Comparison of ENCODE assay signal across 16 cellular contexts in the genomic region with DNA sequence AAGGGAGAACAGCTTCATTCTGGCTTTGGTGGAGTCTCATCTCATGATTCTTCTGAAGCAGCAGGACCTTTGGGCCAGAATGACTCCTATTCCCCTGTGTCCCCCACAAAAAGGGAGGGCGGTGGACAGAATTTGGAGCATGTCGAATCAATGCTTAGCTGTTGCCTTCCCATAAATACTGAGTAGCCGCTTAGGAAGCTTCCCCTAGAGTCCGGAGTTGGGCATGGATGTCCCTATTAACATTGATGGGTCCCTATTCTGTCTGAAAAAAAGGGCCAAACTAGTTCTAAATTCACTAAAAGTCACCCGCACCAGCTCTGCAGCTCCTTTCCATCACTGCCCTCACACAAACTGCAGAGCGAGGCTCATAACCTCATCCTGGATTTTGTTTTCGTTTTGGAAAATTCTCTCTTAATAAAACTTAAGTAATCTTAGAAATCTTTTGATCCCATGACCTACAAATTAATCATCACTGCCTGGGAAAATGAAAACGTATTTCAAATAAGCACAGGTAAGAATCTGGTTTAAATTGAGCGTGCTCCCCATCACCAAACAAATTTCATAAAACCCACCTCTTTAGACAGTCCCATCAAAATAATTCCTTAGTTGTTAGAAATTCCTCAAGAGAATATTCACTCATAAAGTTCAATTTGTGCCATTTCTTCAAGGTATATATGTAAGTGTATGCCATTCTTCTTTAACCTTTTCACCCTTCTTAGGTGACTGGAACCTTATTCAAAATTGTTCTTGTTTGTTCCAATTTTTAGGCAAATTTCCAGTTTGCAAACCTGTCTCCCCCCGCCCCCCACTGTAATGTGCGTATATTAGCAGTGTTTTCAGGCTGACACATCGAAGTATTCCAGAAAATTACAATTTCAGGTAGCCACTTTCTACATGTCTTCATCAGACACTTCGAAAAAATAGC. TPM values are rescaled to one million over a fixed set of nuclear protein-coding genes. Genes with fewer than 3 reads are reported as not detected.
DNase-seq lines count a peak whose midpoint lies in the region; FAIRE-seq and TF ChIP-seq lines count a peak whose summit lies in the region.
"Had no signal": no experiment of that assay in that cellular context is flagged by ENCODE, and none has a peak within 500 bp of the region (broad histone marks: within the 10 kb centered on the region; RNA-seq: fewer than 3 reads in every experiment).

No MANE protein-coding gene starts in this region.

- H3K4me1 ChIP-seq in DOHH2 (ENCODE audit: control insufficient read depth, low read length) = peaks cover 25% of the 10 kb centered on the region
- peaks cover 11% of the 10 kb centered on the region for H3K4me1 ChIP-seq in Karpas-422 (ENCODE audit: low read length)
- H3K4me1 ChIP-seq in astrocyte (ENCODE audit: insufficient read depth, low read length) = no peaks in the 10 kb centered on the region
- H3K4me1 ChIP-seq: Caco-2 had no signal

- no peak overlapping the region for H3K4me3 Mint-ChIP-seq in astrocyte (ENCODE audit: unreplicated experiment)
- H3K4me3 Mint-ChIP-seq in osteocyte (ENCODE audit: unreplicated experiment) = no peak overlapping the region
- H3K4me3 Mint-ChIP-seq in activated CD4-positive, alpha-beta memory T cell treated with anti-CD3 and anti-CD28 coated beads for 36 hours = no peak overlapping the region
- H3K4me3 Mint-ChIP-seq: CD4-positive, alpha-beta T cell had no signal

- H3K4me2 ChIP-seq in DOHH2 (ENCODE audit: low read length) (peak overlapping the region; percentile 61), Karpas-422 (ENCODE audit: low read depth, low read length, poor library complexity, severe bottlenecking) (peak overlapping the region; percentile 32), astrocyte (ENCODE audit: low read length) (no peak overlapping the region)

- H4K20me1 ChIP-seq in DOHH2 (ENCODE audit: control insufficient read depth, insufficient read depth, low read depth, low read length) (no peaks in the 10 kb centered on the region), Karpas-422 (ENCODE audit: insufficient read depth, low read depth, low read length) (no peaks in the 10 kb centered on the region), astrocyte (ENCODE audit: insufficient read depth, low read length) (no peaks in the 10 kb centered on the region)

- DNase-seq in Karpas-422 = no peak
- DNase-seq in astrocyte (ENCODE audit: low read depth) = no peak
- peak; percentile 60 for DNase-seq in osteocyte (ENCODE audit: extremely low spot score, unreplicated experiment)
- DNase-seq in head of caudate nucleus = no peak
- DNase-seq in DMS53 (lab: John Stamatoyannopoulos, UW) = no peak
- no peak for DNase-seq in activated CD4-positive, alpha-beta memory T cell treated with anti-CD3 and anti-CD28 coated beads for 36 hours
- DNase-seq: AML-193; Caco-2; CD4-positive, alpha-beta T cell; DMS79; GF-D8 had no signal

- no peaks in the 10 kb centered on the region for H3K79me2 ChIP-seq in DOHH2 (ENCODE audit: control insufficient read depth, low read length)
- H3K79me2 ChIP-seq in Karpas-422 (ENCODE audit: low read length) = no peaks in the 10 kb centered on the region
- H3K79me2 ChIP-seq in astrocyte (ENCODE audit: insufficient read depth, low read length) = no peaks in the 10 kb centered on the region

- H3K9me3 ChIP-seq in DOHH2 (ENCODE audit: control insufficient read depth, insufficient read depth, low read length) (no peaks in the 10 kb centered on the region), Karpas-422 (ENCODE audit: low read length) (no peaks in the 10 kb centered on the region), astrocyte (ENCODE audit: insufficient read depth, low read depth, low read length) (no peaks in the 10 kb centered on the region)
- H3K9me3 ChIP-seq: Caco-2, HAP-1 had no signal

- no peak overlapping the region for H3K27ac Mint-ChIP-seq in astrocyte (ENCODE audit: unreplicated experiment)
- no peak overlapping the region for H3K27ac Mint-ChIP-seq in osteocyte (ENCODE audit: unreplicated experiment)
- H3K27ac Mint-ChIP-seq in activated CD4-positive, alpha-beta memory T cell treated with anti-CD3 and anti-CD28 coated beads for 36 hours = no peak overlapping the region
- H3K27ac Mint-ChIP-seq: CD4-positive, alpha-beta T cell had no signal

- CTCF ChIA-PET in activated CD4-positive, alpha-beta memory T cell treated with anti-CD3 and anti-CD28 coated beads for 36 hours (lab: Charles Lee) = no interaction called here

- intact Hi-C loops in head of caudate nucleus (cut with DNase I) = no loop called here
- intact Hi-C loops in activated CD4-positive, alpha-beta memory T cell treated with anti-CD3 and anti-CD28 coated beads for 36 hours (cut with micrococcal nuclease) = no loop called here

- H3K27ac ChIP-seq in DOHH2 (ENCODE audit: low read depth, low read length) (peak overlapping the region; percentile 56; the same call in 1 of the 2 replicates), Karpas-422 (ENCODE audit: low read length) (no peak overlapping the region), astrocyte (ENCODE audit: low read depth, low read length) (no peak overlapping the region)
- H3K27ac ChIP-seq: C4-2B had no signal

- H3K36me3 ChIP-seq in DOHH2 (ENCODE audit: control insufficient read depth, low read length) (no peaks in the 10 kb centered on the region), Karpas-422 (ENCODE audit: insufficient read depth, low read length) (no peaks in the 10 kb centered on the region), astrocyte (ENCODE audit: insufficient read depth, low read length) (no peaks in the 10 kb centered on the region)
- H3K36me3 ChIP-seq: HAP-1 had no signal

- POLR2A ChIA-PET in activated CD4-positive, alpha-beta memory T cell treated with anti-CD3 and anti-CD28 coated beads for 36 hours (lab: Charles Lee) = no interaction called here

- H3K36me3 Mint-ChIP-seq in astrocyte (ENCODE audit: low read depth, unreplicated experiment) = no peaks in the 10 kb centered on the region
- H3K36me3 Mint-ChIP-seq in osteocyte (ENCODE audit: unreplicated experiment) = no peaks in the 10 kb centered on the region
- H3K36me3 Mint-ChIP-seq in activated CD4-positive, alpha-beta memory T cell treated with anti-CD3 and anti-CD28 coated beads for 36 hours = no peaks in the 10 kb centered on the region

- H3K4me1 Mint-ChIP-seq in astrocyte (ENCODE audit: low read depth, unreplicated experiment) = no peaks in the 10 kb centered on the region
- H3K4me1 Mint-ChIP-seq in osteocyte (ENCODE audit: unreplicated experiment) = peaks cover 11% of the 10 kb centered on the region
- H3K4me1 Mint-ChIP-seq in activated CD4-positive, alpha-beta memory T cell treated with anti-CD3 and anti-CD28 coated beads for 36 hours (ENCODE audit: low read depth) = peaks cover 18% of the 10 kb centered on the region

- H2AFZ ChIP-seq in Karpas-422 (ENCODE audit: low read length) (no peak overlapping the region), astrocyte (ENCODE audit: low read depth, low read length) (no peak overlapping the region)

- no peak for TF ChIP-seq CTCF in DOHH2 (IDR thresholded peaks at IDR 0.05; ENCODE audit: low read depth, low read length, poor library complexity, severe bottlenecking)
- TF ChIP-seq CTCF in astrocyte (IDR thresholded peaks at IDR 0.05; ENCODE audit: insufficient read depth, low read depth, low read length) = no peak
- TF ChIP-seq CTCF in osteocyte (IDR thresholded peaks at IDR 0.05) = no peak

- peaks cover 82% of the 10 kb centered on the region for H3K27me3 Mint-ChIP-seq in astrocyte (ENCODE audit: low read depth, unreplicated experiment)
- H3K27me3 Mint-ChIP-seq in osteocyte (ENCODE audit: unreplicated experiment) = peaks cover 77% of the 10 kb centered on the region
- peaks cover 68% of the 10 kb centered on the region for H3K27me3 Mint-ChIP-seq in activated CD4-positive, alpha-beta memory T cell treated with anti-CD3 and anti-CD28 coated beads for 36 hours

- H3K9ac ChIP-seq in Karpas-422 (ENCODE audit: low read length) = no peak overlapping the region
- H3K9ac ChIP-seq in astrocyte (ENCODE audit: low read length) = no peak overlapping the region

- FAIRE-seq in astrocyte (lab: Jason Lieb, UNC) = peak; percentile 23
- FAIRE-seq: A204.1, D721Med had no signal

- no peaks in the 10 kb centered on the region for H3K9me3 Mint-ChIP-seq in astrocyte (ENCODE audit: unreplicated experiment)
- H3K9me3 Mint-ChIP-seq in osteocyte (ENCODE audit: unreplicated experiment) = peaks cover 8% of the 10 kb centered on the region
- H3K9me3 Mint-ChIP-seq in activated CD4-positive, alpha-beta memory T cell treated with anti-CD3 and anti-CD28 coated beads for 36 hours = no peaks in the 10 kb centered on the region
- H3K9me3 Mint-ChIP-seq: CD4-positive, alpha-beta T cell had no signal

- H3F3A ChIP-seq in DOHH2 (ENCODE audit: control insufficient read depth, insufficient read depth) = no peaks in the 10 kb centered on the region

- H3K9me2 ChIP-seq in DOHH2 (replicated peaks; ENCODE audit: control insufficient read depth, low read length) = no peaks in the 10 kb centered on the region
- no peaks in the 10 kb centered on the region for H3K9me2 ChIP-seq in Karpas-422 (replicated peaks; ENCODE audit: insufficient read depth, low read length)

- H3K27me3 ChIP-seq in DOHH2 (ENCODE audit: control insufficient read depth, low read length) = peaks cover 32% of the 10 kb centered on the region
- no peaks in the 10 kb centered on the region for H3K27me3 ChIP-seq in Karpas-422 (ENCODE audit: low read length)
- peaks cover 69% of the 10 kb centered on the region for H3K27me3 ChIP-seq in astrocyte (ENCODE audit: insufficient read depth, low read length)

- H3K4me3 ChIP-seq in DOHH2 (ENCODE audit: low read length) (peak overlapping the region; percentile 46), Karpas-422 (ENCODE audit: low read length) (no peak overlapping the region), astrocyte (ENCODE audit: insufficient read depth, low read depth, low read length) (no peak overlapping the region)
- H3K4me3 ChIP-seq: HAP-1 had no signal

RNA-seq across cellular contexts. Expression of a gene that starts 53.3 kb away (rescaled TPM):
- 4.2 and 6.5 TPM in 2 replicates for total RNA-seq in Karpas-422 (2014; rRNA removed; shearing (Covaris generic); ENCODE audit: low replicate concordance)
- total RNA-seq in astrocyte (6.5 and 7.1 TPM in 2 replicates), osteocyte (8.3 and 9.7 TPM in 2 replicates)
- total RNA-seq in activated CD4-positive, alpha-beta memory T cell treated with anti-CD3 and anti-CD28 coated beads for 36 hours = 10 to 100 TPM; 10.8 to 11.7 TPM
